ENCODE assay signal across 1 cellular context in the genomic region with DNA sequence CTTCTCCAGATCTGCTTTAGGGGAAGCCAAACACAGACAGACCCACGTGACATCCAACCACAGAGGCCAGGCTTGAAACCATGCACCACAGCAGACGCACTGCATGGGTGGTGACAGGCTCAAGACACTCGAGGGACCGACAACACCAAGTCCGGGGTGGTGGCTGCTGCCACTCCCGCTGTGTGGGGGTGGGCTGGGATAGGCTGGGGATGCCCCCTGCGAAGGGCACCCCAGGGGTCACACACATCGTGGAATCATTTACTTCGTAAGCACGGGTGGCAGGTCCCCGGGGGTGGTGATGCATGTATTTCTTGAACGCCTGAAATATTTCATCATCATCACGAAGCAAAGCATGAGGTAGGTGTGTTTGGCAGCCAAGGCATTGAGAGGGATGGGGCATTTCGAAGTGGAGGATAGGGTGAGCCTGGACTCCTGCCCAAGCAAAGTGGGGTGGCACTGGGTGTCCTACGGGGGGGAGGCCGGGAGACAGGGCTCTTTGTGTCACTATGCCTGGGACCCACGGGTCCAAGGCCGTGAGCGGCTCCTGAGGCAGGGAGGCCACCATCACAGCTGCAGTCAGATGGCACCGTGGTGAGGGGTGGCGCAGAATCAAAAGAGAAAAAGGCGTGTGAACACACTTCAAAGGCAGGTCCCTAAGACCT.
A peak's percentile ranks its signal among the peaks of the same experiment; 100 is the strongest.
TF ChIP-seq lines count a peak whose summit lies in the region.

No MANE protein-coding gene starts in this region.

TF ChIP-seq in IMR-90, 13 proteins besides CTCF, POLR2A, EP300 and RAD21:
- TF ChIP-seq CEBPB (IDR thresholded peaks at IDR 0.05; ENCODE audit: low read depth, low read length) (peak; percentile 26; the same call in 1 of the 2 replicates), FOS (IDR thresholded peaks at IDR 0.05; ENCODE audit: low read depth, low read length) (no peak)
